Comparison of ENCODE assay signal across 14 cellular contexts in the genomic region with DNA sequence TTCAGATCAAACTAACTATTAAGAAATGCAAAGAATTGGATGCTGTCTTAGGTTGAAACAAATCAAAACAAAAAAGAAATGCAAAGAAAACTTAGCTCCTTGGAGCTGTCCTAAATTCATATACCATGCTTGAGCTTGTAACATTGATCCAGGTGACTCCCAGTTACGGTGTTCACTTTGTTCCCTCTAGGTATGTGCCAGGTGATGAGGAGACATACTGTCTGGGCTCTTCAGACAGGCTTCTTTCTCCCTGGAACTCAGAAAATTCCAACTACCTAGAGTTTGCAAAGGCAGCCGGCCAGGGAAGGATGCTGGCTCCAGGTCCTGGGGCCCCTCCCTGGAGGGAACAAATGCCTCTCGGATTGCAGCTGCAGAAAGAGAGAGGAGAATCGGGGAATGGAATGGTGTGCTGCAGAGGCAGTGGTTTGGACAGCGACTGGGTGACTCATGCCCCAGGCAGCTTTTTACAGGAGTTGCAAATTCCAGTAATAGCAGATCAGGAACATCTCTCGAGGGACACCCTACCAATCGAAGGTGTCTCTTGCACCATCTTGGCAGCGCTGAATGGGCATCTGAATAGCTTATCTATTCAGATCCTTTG. TPM values are rescaled to one million over a fixed set of nuclear protein-coding genes. Genes with fewer than 3 reads are reported as not detected.
DNase-seq lines count a peak whose midpoint lies in the region; ATAC-seq, FAIRE-seq and TF ChIP-seq lines count a peak whose summit lies in the region.
"Had no signal": no experiment of that assay in that cellular context is flagged by ENCODE, and none has a peak within 500 bp of the region (broad histone marks: within the 10 kb centered on the region; RNA-seq: fewer than 3 reads in every experiment).

No MANE protein-coding gene starts in this region.

- no peak overlapping the region for H3K4me3 ChIP-seq in A549
- H3K4me3 ChIP-seq: BLaER1, right atrium auricular region had no signal

- H3K27ac Mint-ChIP-seq in HFFc6 (no peak overlapping the region), type B pancreatic cell (no peak overlapping the region)

- WGBS in A549 (ENCODE audit: missing lambda C conversion rate): 2% methylated on average over 8 of the region's 8 CpGs

- no peak for TF ChIP-seq RAD21 in A549 (conservative IDR thresholded peaks at IDR 0.05 in 1 of 2, IDR thresholded peaks at IDR 0.05 in 1 of 2)

- CTCF ChIA-PET in A549 (lab: Yijun Ruan, JAX): interaction anchor here (0.6 to 2.6 kb wide), 7 partner anchors 9 to 1584 kb away, joined by 3 to 12 read pairs (median 4); no protein-coding TSS in a partner anchor

- H3K4me3 Mint-ChIP-seq in HFFc6 (no peak overlapping the region), type B pancreatic cell (no peak overlapping the region)

- no peak for TF ChIP-seq POLR2A in A549 (IDR thresholded peaks at IDR 0.05; ENCODE audit: low read length)

- TF ChIP-seq CTCF in A549 (IDR thresholded peaks at IDR 0.05) (no peak), HFFc6 (IDR thresholded peaks at IDR 0.05) (no peak), type B pancreatic cell (conservative IDR thresholded peaks at IDR 0.05) (no peak)

- POLR2A ChIA-PET in A549 (lab: Yijun Ruan, JAX): interaction anchor here (1.1 kb wide), 1 partner anchor 256 kb away, joined by 3 read pairs; no protein-coding TSS in a partner anchor

- TF ChIP-seq EP300 in A549 (IDR thresholded peaks at IDR 0.05): no peak

- peaks cover 12% of the 10 kb centered on the region for H3K27me3 Mint-ChIP-seq in HFFc6 (ENCODE audit: insufficient read depth)
- H3K27me3 Mint-ChIP-seq in type B pancreatic cell: peaks cover 63% of the 10 kb centered on the region

- H3K9me3 Mint-ChIP-seq in HFFc6 (no peaks in the 10 kb centered on the region), type B pancreatic cell (no peaks in the 10 kb centered on the region)

- no peak for FAIRE-seq in A549 (lab: Jason Lieb, UNC)

- no peaks in the 10 kb centered on the region; the same call in 1 of the 2 replicates for H3K36me3 Mint-ChIP-seq in HFFc6 (ENCODE audit: low read depth)
- no peaks in the 10 kb centered on the region for H3K36me3 Mint-ChIP-seq in type B pancreatic cell

- H3K9me3 ChIP-seq in A549: no peaks in the 10 kb centered on the region
- H3K9me3 ChIP-seq: BLaER1, right atrium auricular region had no signal

- no peak overlapping the region for H3K27ac ChIP-seq in A549
- H3K27ac ChIP-seq: BLaER1, HL-60, right atrium auricular region had no signal

- DNase-seq in A549 (ENCODE audit: low read depth in 1 of 2, low spot score in 1 of 2) (no peak), HFFc6 (peak; percentile 68), amniotic stem cell (lab: John Stamatoyannopoulos, UW) (peak; percentile 2), iPS-NIHi11 (ENCODE audit: low spot score) (peak; percentile 70), type B pancreatic cell (ENCODE audit: extremely low spot score, unreplicated experiment) (no peak)
- DNase-seq in stimulated activated CD4-positive, alpha-beta T cell treated with anti-CD3 and anti-CD28 coated beads, Interleukin-12 subunit alpha, Interleukin-12 subunit beta, amount 100 ng/mL, for 4 hours: no peak
- DNase-seq: activated T-cell treated with anti-CD3 and anti-CD28 coated beads, Interleukin-2, amount 50 U/mL, for 48 hours; left cardiac atrium; NCI-H345 had no signal

- peaks cover 24% of the 10 kb centered on the region for H3K4me1 Mint-ChIP-seq in HFFc6 (ENCODE audit: low read depth)
- H3K4me1 Mint-ChIP-seq in type B pancreatic cell (ENCODE audit: unreplicated experiment): no peaks in the 10 kb centered on the region

- peaks cover 12% of the 10 kb centered on the region; the same call in 2 of the 3 replicates for H3K4me1 ChIP-seq in A549
- H3K4me1 ChIP-seq: BLaER1, right atrium auricular region had no signal

- ATAC-seq in A549 (peak; percentile 77 to 88), HG03571 (IDR thresholded peaks at IDR 0.05; ENCODE audit: unreplicated experiment) (no peak), HG03442 (IDR thresholded peaks at IDR 0.05; ENCODE audit: unreplicated experiment) (no peak)

- peak overlapping the region; percentile 48 for H3K4me2 ChIP-seq in A549
- H3K4me2 ChIP-seq: BLaER1 had no signal

TF ChIP-seq in A549, 52 proteins besides CTCF, POLR2A, EP300 and RAD21:
- TF ChIP-seq HES2 (IDR thresholded peaks at IDR 0.05) (no peak), FOSB (CRISPR knock-in tag; IDR thresholded peaks at IDR 0.05) (no peak), KDM5A (IDR thresholded peaks at IDR 0.05) (no peak), BHLHE40 (IDR thresholded peaks at IDR 0.05; ENCODE audit: low read depth, low read length) (no peak), HMGXB4 (CRISPR knock-in tag; IDR thresholded peaks at IDR 0.05; ENCODE audit: borderline replicate concordance) (no peak), CHD2 (IDR thresholded peaks at IDR 0.05; ENCODE audit: low read length, partially characterized antibody) (no peak), FOSL2 (IDR thresholded peaks at IDR 0.05) (peak; percentile 19; the same call in 1 of the 2 replicates), FOSL2 (CRISPR knock-in tag; IDR thresholded peaks at IDR 0.05) (no peak)
- TF ChIP-seq, protein P1, sequence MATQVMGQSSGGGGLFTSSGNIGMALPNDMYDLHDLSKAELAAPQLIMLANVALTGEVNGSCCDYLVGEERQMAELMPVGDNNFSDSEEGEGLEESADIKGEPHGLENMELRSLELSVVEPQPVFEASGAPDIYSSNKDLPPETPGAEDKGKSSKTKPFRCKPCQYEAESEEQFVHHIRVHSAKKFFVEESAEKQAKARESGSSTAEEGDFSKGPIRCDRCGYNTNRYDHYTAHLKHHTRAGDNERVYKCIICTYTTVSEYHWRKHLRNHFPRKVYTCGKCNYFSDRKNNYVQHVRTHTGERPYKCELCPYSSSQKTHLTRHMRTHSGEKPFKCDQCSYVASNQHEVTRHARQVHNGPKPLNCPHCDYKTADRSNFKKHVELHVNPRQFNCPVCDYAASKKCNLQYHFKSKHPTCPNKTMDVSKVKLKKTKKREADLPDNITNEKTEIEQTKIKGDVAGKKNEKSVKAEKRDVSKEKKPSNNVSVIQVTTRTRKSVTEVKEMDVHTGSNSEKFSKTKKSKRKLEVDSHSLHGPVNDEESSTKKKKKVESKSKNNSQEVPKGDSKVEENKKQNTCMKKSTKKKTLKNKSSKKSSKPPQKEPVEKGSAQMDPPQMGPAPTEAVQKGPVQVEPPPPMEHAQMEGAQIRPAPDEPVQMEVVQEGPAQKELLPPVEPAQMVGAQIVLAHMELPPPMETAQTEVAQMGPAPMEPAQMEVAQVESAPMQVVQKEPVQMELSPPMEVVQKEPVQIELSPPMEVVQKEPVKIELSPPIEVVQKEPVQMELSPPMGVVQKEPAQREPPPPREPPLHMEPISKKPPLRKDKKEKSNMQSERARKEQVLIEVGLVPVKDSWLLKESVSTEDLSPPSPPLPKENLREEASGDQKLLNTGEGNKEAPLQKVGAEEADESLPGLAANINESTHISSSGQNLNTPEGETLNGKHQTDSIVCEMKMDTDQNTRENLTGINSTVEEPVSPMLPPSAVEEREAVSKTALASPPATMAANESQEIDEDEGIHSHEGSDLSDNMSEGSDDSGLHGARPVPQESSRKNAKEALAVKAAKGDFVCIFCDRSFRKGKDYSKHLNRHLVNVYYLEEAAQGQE (IDR thresholded peaks at IDR 0.05): peak; percentile 44; the same call in 1 of the 2 replicates

RNA-seq across cellular contexts. Expression of gene ASPHD2, which starts 12.3 kb away (rescaled TPM):
- polyA plus RNA-seq in A549 (2011; rRNA removed): 1.2 and 1.3 TPM in 2 replicates
- 1.0 and 1.6 TPM in 2 replicates for polyA plus RNA-seq in A549 (2012; cell fraction: cytosol; rRNA removed)
- 1.2 TPM in 2 replicates for polyA plus RNA-seq in A549 (2012; cell fraction: nucleus; rRNA removed)
- 0.72 to 0.92 TPM (median 0.84 TPM) in 3 replicates for polyA plus RNA-seq in A549 (2017; fragmentation: RNase III; extraction: RNeasy Plus Mini Kit Qiagen cat#74134 plus additional on column Dnase treatment)
- polyA minus RNA-seq in A549 (2011; rRNA and poly(A)+ RNA removed): 1.5 TPM in 2 replicates
- total RNA-seq in HFFc6 (2021; fragmentation: NEBNext Ultra II Directional; extraction: Animal tissue kit (Norgen Biotek cat#: 25700)): 1 to 10 TPM in 5 of 6 experiments, under 1 TPM in 1; 0.85 to 2.3 (median 1.3) TPM
- total RNA-seq in type B pancreatic cell (ENCODE audit: low replicate concordance): 1.1 and 2.4 TPM in 2 replicates

Comparison
In these comparisons a context has a peak if more than half of its experiments do, and no peak if none do; other contexts are left out.
1. ATAC-seq: peak in A549 (2 of 2); none in HG03571 (single experiment) and HG03442 (single experiment).
2. DNase-seq: peak in HFFc6 (single experiment), amniotic stem cell (single experiment) and iPS-NIHi11 (single experiment); none in A549 (0 of 2), type B pancreatic cell (single experiment) and stimulated activated CD4-positive, alpha-beta T cell treated with anti-CD3 and anti-CD28 coated beads, Interleukin-12 subunit alpha, Interleukin-12 subunit beta, amount 100 ng/mL, for 4 hours (single experiment).